Comparison of ENCODE assay signal across 8 cellular contexts in the genomic region with DNA sequence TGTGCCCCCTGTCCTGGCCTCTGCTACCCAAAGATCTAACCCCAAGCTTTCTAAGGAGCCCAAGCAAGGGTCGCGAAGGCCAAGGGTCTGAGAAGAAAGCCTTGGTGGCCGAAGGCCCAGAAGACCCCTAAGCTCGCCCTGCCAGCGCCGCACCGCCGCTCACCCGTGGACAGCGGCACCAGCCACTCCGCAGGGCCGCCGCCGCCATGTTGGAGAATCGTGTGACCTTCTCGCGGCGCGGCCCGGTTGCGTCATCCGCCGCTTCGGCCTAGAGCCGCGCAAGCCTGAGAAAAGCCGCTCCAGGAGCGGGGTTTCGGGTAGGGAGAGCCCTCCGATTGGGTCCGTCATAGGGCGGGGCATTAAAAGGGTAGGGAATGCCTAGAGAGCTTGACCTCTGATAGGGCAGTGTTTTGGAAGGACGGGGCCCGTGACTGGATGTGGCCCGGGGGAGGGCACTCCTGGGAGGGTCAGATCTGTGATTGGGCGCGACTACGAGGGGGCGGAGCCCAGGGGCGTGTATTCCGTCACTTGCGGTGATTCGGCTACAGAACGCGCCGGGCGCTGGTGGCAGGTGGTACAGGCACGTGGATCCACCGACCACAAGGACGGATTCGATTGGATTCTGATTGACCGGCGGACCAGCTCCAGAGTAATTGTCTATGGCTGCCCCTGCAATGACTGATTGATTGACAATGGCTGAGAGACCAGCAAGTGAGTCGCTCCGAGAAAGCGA. TPM values are rescaled to one million over a fixed set of nuclear protein-coding genes. Genes with fewer than 3 reads are reported as not detected.
DNase-seq lines count a peak whose midpoint lies in the region; ATAC-seq and TF ChIP-seq lines count a peak whose summit lies in the region.

TSS of gene TIMM44 (minus strand) at position 223 of the 733 bp plus-strand sequence. CDS start at position 208, 15 bp downstream.

- no peaks in the 10 kb centered on the region for H3K27me3 ChIP-seq in CD8-positive, alpha-beta memory T cell (ENCODE audit: insufficient read depth, low read length, poor library complexity, severe bottlenecking)
- H3K27me3 ChIP-seq in lung (ENCODE audit: control insufficient read depth, insufficient read depth) = no peaks in the 10 kb centered on the region

- TF ChIP-seq CTCF in lung (IDR thresholded peaks at IDR 0.05; ENCODE audit: control extremely low read depth, extremely low read depth) = no peak

- H3K27ac Mint-ChIP-seq in CD8-positive, alpha-beta memory T cell = peak within 1 kb of the TSS; percentile 88 to 99 (median 96)

- peaks cover 5 to 27% (median 7%) of the 10 kb centered on the region in 3 donors for H3K36me3 Mint-ChIP-seq in CD8-positive, alpha-beta memory T cell

- H3K36me3 ChIP-seq in CD8-positive, alpha-beta memory T cell (ENCODE audit: insufficient read depth, low read length) = peaks cover 8% of the 10 kb centered on the region
- H3K36me3 ChIP-seq in lung (ENCODE audit: control insufficient read depth in 2 of 2, insufficient read depth in 2 of 2, low read length in 2 of 2) = peaks cover 7 to 12% of the 10 kb centered on the region in 2 donors

- H3K27ac ChIP-seq in CD8-positive, alpha-beta memory T cell (ENCODE audit: low read depth, low read length) = peak within 1 kb of the TSS; percentile 98
- H3K27ac ChIP-seq in lung (ENCODE audit: low read depth in 1 of 2, low read length in 1 of 2) = peak within 1 kb of the TSS; percentile 86 to 98

- no peaks in the 10 kb centered on the region for H3K9me3 ChIP-seq in CD8-positive, alpha-beta memory T cell (ENCODE audit: low read length)
- no peaks in the 10 kb centered on the region for H3K9me3 ChIP-seq in lung (ENCODE audit: control insufficient read depth in 2 of 2, insufficient read depth in 1 of 2, low read length in 1 of 2)

- POLR2A ChIA-PET in CD8-positive, alpha-beta memory T cell (lab: Charles Lee) = interaction anchor here (0.5 to 2.9 kb wide), 12 partner anchors 13 to 412 kb away, joined by 3 to 42 read pairs (median 6); partner anchors contain the start of genes ELAVL1, MAP2K7, PET100 and SNAPC2

- CTCF ChIA-PET in CD8-positive, alpha-beta memory T cell (lab: Charles Lee) = interaction anchor here (0.9 to 5.1 kb wide), 23 partner anchors 11 to 421 kb away, joined by 3 to 41 read pairs (median 4); partner anchors contain the start of genes ELAVL1, MCOLN1 and SNAPC2

- peaks cover 13% of the 10 kb centered on the region for H3K4me1 ChIP-seq in CD8-positive, alpha-beta memory T cell (ENCODE audit: insufficient read depth, low read length)
- peaks cover 0 to 3% of the 10 kb centered on the region in 2 donors for H3K4me1 ChIP-seq in lung (ENCODE audit: control insufficient read depth in 2 of 2, insufficient read depth in 2 of 2, low read length in 2 of 2)

- H3K4me1 Mint-ChIP-seq in CD8-positive, alpha-beta memory T cell = peaks cover 23 to 45% (median 29%) of the 10 kb centered on the region in 3 donors

- ATAC-seq in GM19468 (IDR thresholded peaks at IDR 0.05; ENCODE audit: extremely low read depth, unreplicated experiment) (peak; percentile 92), lung (ENCODE audit: insufficient read depth, low FRiP score) (peak; percentile 99)

- peak; percentile 98 to 99 (median 99) for DNase-seq in CD8-positive, alpha-beta memory T cell
- DNase-seq in HS-5 (ENCODE audit: low read depth) = peak; percentile 97
- DNase-seq in NK-92 treated with Interleukin-12 subunit alpha and Interleukin-12 subunit beta, amount 100 ng/mL, for 24 hours (lab: John Stamatoyannopoulos, UW) = peak; percentile 99
- peak; percentile 98 for DNase-seq in activated CD8-positive, alpha-beta memory T cell treated with anti-CD3 and anti-CD28 coated beads for 24 hours
- DNase-seq in effector CD8-positive, alpha-beta T cell (lab: John Stamatoyannopoulos, UW) = peak; percentile 97
- peak; percentile 100 for DNase-seq in lung (ENCODE audit: low spot score)
- DNase-seq in stimulated activated CD4-positive, alpha-beta T cell treated with anti-CD3 and anti-CD28 coated beads, TNF-alpha, amount 100 ng/mL, for 4 hours (ENCODE audit: low read depth in 3 of 3) = peak; percentile 97 to 99 (median 97)

- no peaks in the 10 kb centered on the region for H3K9me3 Mint-ChIP-seq in CD8-positive, alpha-beta memory T cell

- H3K27me3 Mint-ChIP-seq in CD8-positive, alpha-beta memory T cell = peaks cover 0 to 2% of the 10 kb centered on the region in 2 donors

- H3K4me3 Mint-ChIP-seq in CD8-positive, alpha-beta memory T cell = peak within 1 kb of the TSS; percentile 87 to 96 (median 91)

- 0% methylated on average over 56 of the region's 56 CpGs for WGBS in lung, 2 donors

- peak within 1 kb of the TSS; percentile 100 for H3K4me3 ChIP-seq in CD8-positive, alpha-beta memory T cell (ENCODE audit: low read length)
- peak within 1 kb of the TSS; percentile 81 for H3K4me3 ChIP-seq in lung

RNA-seq across cellular contexts. Expression of gene TIMM44, which starts in this region (rescaled TPM):
- 100 to 1,000 TPM; 105 to 107 TPM for total RNA-seq in CD8-positive, alpha-beta memory T cell
- 16.9 TPM for polyA plus RNA-seq in CD8-positive, alpha-beta memory T cell
- 10 to 100 TPM; 38.4 to 65.9 TPM for total RNA-seq in lung
- 10 to 100 TPM; 40.1 to 75.8 TPM for polyA plus RNA-seq in lung

Comparison
In these comparisons a context has a peak if more than half of its experiments do, and no peak if none do; other contexts are left out.
1. Peak in every context shown above with its lines: DNase-seq, ATAC-seq, H3K4me3 ChIP-seq and H3K27ac ChIP-seq.